In genomic region chr19:21358768-21359451, GRCh38 we compare ENCODE assay signal across 8 cellular contexts. TPM values are rescaled to one million over a fixed set of nuclear protein-coding genes. Genes with fewer than 3 reads are reported as not detected.
A peak's percentile ranks its signal among the peaks of the same experiment; 100 is the strongest.
DNase-seq lines count a peak whose midpoint lies in the region; ATAC-seq and TF ChIP-seq lines count a peak whose summit lies in the region.

Gene ZNF738 (plus strand): TSS chr19:21359000. CDS start chr19:21359141, 141 bp downstream.

- H3K27ac Mint-ChIP-seq in CD8-positive, alpha-beta memory T cell = peak within 1 kb of the TSS; percentile 89 to 99 (median 96)

- peaks cover 7% of the 10 kb centered on the region for H3K4me1 ChIP-seq in CD8-positive, alpha-beta memory T cell (ENCODE audit: insufficient read depth, low read length)

- H3K9me3 Mint-ChIP-seq in CD8-positive, alpha-beta memory T cell = no peaks in the 10 kb centered on the region

- H3K27ac ChIP-seq in CD8-positive, alpha-beta memory T cell (ENCODE audit: low read depth, low read length) = peak within 1 kb of the TSS; percentile 75
- peak within 1 kb of the TSS; percentile 86 for H3K27ac ChIP-seq in HL-60 (replicated peaks)

- no peaks in the 10 kb centered on the region for H3K9me3 ChIP-seq in CD8-positive, alpha-beta memory T cell (ENCODE audit: low read length)

- peak within 1 kb of the TSS; percentile 98 to 100 (median 99) for H3K4me3 Mint-ChIP-seq in CD8-positive, alpha-beta memory T cell

- peaks cover 4 to 24% (median 9%) of the 10 kb centered on the region in 3 donors for H3K36me3 Mint-ChIP-seq in CD8-positive, alpha-beta memory T cell

- POLR2A ChIA-PET in CD8-positive, alpha-beta memory T cell (lab: Charles Lee) = interaction anchor here (0.5 to 1.3 kb wide), 5 partner anchors 30 to 217 kb away, joined by 3 to 11 read pairs (median 4); partner anchors contain the start of genes ZNF429, ZNF431, ZNF493 and ZNF708

- H3K36me3 ChIP-seq in CD8-positive, alpha-beta memory T cell (ENCODE audit: insufficient read depth, low read length) = no peaks in the 10 kb centered on the region

- no peaks in the 10 kb centered on the region for H3K27me3 ChIP-seq in CD8-positive, alpha-beta memory T cell (ENCODE audit: insufficient read depth, low read length, poor library complexity, severe bottlenecking)
- no peaks in the 10 kb centered on the region for H3K27me3 ChIP-seq in HL-60 (ENCODE audit: insufficient read depth, poor library complexity, severe bottlenecking)

- H3K27me3 Mint-ChIP-seq in CD8-positive, alpha-beta memory T cell = no peaks in the 10 kb centered on the region

- H3K4me3 ChIP-seq in CD8-positive, alpha-beta memory T cell (ENCODE audit: low read length) = peak within 1 kb of the TSS; percentile 90
- peak within 1 kb of the TSS; percentile 68 for H3K4me3 ChIP-seq in HL-60 (replicated peaks; ENCODE audit: insufficient read depth, low read length)
- H3K4me3 ChIP-seq in epithelial cell of esophagus (ENCODE audit: low read length) = peak within 1 kb of the TSS; percentile 87

- no peak for TF ChIP-seq CTCF in HL-60 (IDR thresholded peaks at IDR 0.05; ENCODE audit: insufficient read depth, low read length)
- TF ChIP-seq CTCF in epithelial cell of esophagus (IDR thresholded peaks at IDR 0.05; ENCODE audit: insufficient read depth, low read depth, low read length, missing control alignments) = no peak

- peak; percentile 73 to 90 (median 79) for DNase-seq in CD8-positive, alpha-beta memory T cell
- DNase-seq in HL-60 (ENCODE audit: low read depth in 1 of 2, low spot score in 1 of 2) = peak; percentile 90 to 96
- DNase-seq in NOMO-1 treated with DMSO at 0.1 percent for 48 hours (lab: John Stamatoyannopoulos, UW; ENCODE audit: unreplicated experiment) = peak; percentile 75
- peak; percentile 67 for DNase-seq in activated T-cell treated with anti-CD3 and anti-CD28 coated beads for 1 hour (ENCODE audit: low read depth)
- DNase-seq in epithelial cell of esophagus (ENCODE audit: low read depth) = peak; percentile 96
- DNase-seq in middle frontal gyrus (ENCODE audit: extremely low spot score, low spot score) = peak; percentile 93
- peak; percentile 66 to 67 for DNase-seq in stimulated activated CD8-positive, alpha-beta memory T cell treated with anti-CD3 and anti-CD28 coated beads, Interleukin-2, amount 100 ng/mL, for 1 hour (ENCODE audit: low read depth in 2 of 2)

- H3K4me1 Mint-ChIP-seq in CD8-positive, alpha-beta memory T cell = peaks cover 11 to 25% (median 19%) of the 10 kb centered on the region in 3 donors

- CTCF ChIA-PET in CD8-positive, alpha-beta memory T cell (lab: Charles Lee) = interaction anchor here (1.0 to 2.2 kb wide), 2 partner anchors 30 to 217 kb away, joined by 3 to 6 read pairs; partner anchors contain the start of genes ZNF431 and ZNF708

- peak; percentile 96 for ATAC-seq in GM19463 (IDR thresholded peaks at IDR 0.05; ENCODE audit: unreplicated experiment)

RNA-seq across cellular contexts. Expression of gene ZNF738, which starts in this region (rescaled TPM):
- 1 to 10 TPM; 8.3 to 8.4 TPM for total RNA-seq in CD8-positive, alpha-beta memory T cell
- 4.2 TPM for polyA plus RNA-seq in CD8-positive, alpha-beta memory T cell

Comparison
In these comparisons a context has a peak if more than half of its experiments do, and no peak if none do; other contexts are left out.
1. Peak in every context shown above with its lines: DNase-seq, ATAC-seq, H3K4me3 ChIP-seq and H3K27ac ChIP-seq.